Comparison of ENCODE assay signal across 8 cellular contexts in the genomic region with DNA sequence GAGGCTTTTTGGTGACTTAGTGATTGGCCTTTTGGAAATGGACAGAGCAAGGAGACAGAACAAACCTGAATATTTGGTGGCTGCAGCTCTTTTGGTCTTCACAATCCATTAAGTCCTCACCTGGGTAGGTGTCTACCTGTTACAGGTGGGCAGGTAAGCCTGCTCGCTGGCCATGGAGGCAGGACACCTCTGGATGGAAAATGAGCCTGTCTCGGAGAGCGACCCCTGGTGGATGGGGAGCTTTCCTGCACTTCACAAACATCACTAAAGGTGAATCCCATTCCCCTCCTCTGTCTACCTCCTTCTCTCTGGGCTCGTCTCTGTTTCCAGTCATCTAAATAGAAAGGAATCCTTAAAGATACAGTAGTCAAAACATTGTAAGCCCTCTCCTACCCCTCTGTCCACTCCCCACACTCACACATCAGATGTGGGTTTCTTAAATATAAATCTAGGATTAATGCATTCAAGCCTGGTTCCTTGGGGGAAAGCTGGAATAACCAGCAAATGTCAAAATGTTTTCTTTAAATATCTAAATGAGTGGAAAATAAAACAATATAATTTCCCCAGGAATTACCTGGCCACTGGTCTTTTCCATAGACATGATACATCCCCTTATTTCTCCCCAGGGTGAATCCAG.
DNase-seq lines count a peak whose midpoint lies in the region; ATAC-seq, FAIRE-seq and TF ChIP-seq lines count a peak whose summit lies in the region.

No MANE protein-coding gene starts in this region.

- H3K79me2 ChIP-seq in K562 (ENCODE audit: control insufficient read depth, insufficient read depth, low read length): no peaks in the 10 kb centered on the region

- ATAC-seq in HG03342 (IDR thresholded peaks at IDR 0.05; ENCODE audit: unreplicated experiment): peak; percentile 44
- peak; percentile 80 for ATAC-seq in K562
- peak in 1 of 2 donors; percentile 34 for ATAC-seq in naive thymus-derived CD8-positive, alpha-beta T cell

- no peaks in the 10 kb centered on the region for H4K20me1 ChIP-seq in K562 (replicated peaks; ENCODE audit: control insufficient read depth, insufficient read depth, low read length)

- H3K4me2 ChIP-seq in K562 (ENCODE audit: insufficient read depth, low read length): no peak overlapping the region

- intact Hi-C loops in K562 (cut with micrococcal nuclease) (loop anchor here (1.0 to 2.0 kb wide), 2 partner anchors 52 to 206 kb away; no protein-coding TSS in a partner anchor), lower leg skin (cut with DNase I; ENCODE audit: low total_unique reads) (no loop called here)

- peaks cover 15 to 31% (median 25%) of the 10 kb centered on the region in 4 donors for H3K4me1 Mint-ChIP-seq in naive thymus-derived CD8-positive, alpha-beta T cell
- H3K4me1 Mint-ChIP-seq in type B pancreatic cell (ENCODE audit: unreplicated experiment): no peaks in the 10 kb centered on the region

- CTCF ChIA-PET in K562 (lab: Yijun Ruan, JAX; ENCODE audit: low intra/inter-chr PET ratio): interaction anchor here (0.6 to 1.0 kb wide), 2 partner anchors 206 to 314 kb away, joined by 4 to 6 read pairs; no protein-coding TSS in a partner anchor

- BruUV-seq in K562 (replicated peaks; lab: Mats Ljungman, UMichigan): no TSS peak

- TF ChIP-seq EP300 in K562 (IDR thresholded peaks at IDR 0.05; ENCODE audit: low read length): no peak

- H3K36me3 ChIP-seq in K562 (ENCODE audit: control insufficient read depth, insufficient read depth, low read length): no peaks in the 10 kb centered on the region

- H3K4me3 ChIP-seq in K562: no peak overlapping the region
- H3K4me3 ChIP-seq in lower leg skin (ENCODE audit: low read depth, poor library complexity, severe bottlenecking): no peak overlapping the region

- no peaks in the 10 kb centered on the region; a peak in 1 of 5 replicates for H3K27me3 ChIP-seq in K562 (ENCODE audit: control insufficient read depth in 2 of 2, insufficient read depth in 2 of 2, low read length in 2 of 2)

- peak overlapping the region in 1 of 10 donors; percentile 54 for H3K27ac Mint-ChIP-seq in naive thymus-derived CD8-positive, alpha-beta T cell
- H3K27ac Mint-ChIP-seq in type B pancreatic cell: no peak overlapping the region

- POLR2A ChIA-PET in K562 (lab: Yijun Ruan, JAX): no interaction called here
- POLR2A ChIA-PET in naive thymus-derived CD8-positive, alpha-beta T cell (lab: Charles Lee): interaction anchor here (0.7 to 0.9 kb wide), 2 partner anchors 11 to 205 kb away, joined by 3 read pairs; no protein-coding TSS in a partner anchor

- no peak overlapping the region for H3K27ac ChIP-seq in K562 (ENCODE audit: extremely low read depth, low read depth, low read length)

- H3K9me1 ChIP-seq in K562 (ENCODE audit: control insufficient read depth, insufficient read depth, low read length): no peaks in the 10 kb centered on the region

- no peak overlapping the region for H2AFZ ChIP-seq in K562 (ENCODE audit: low read depth, low read length)

- in situ Hi-C loops in K562 (cut with MboI): no loop called here

- H3K9ac ChIP-seq in K562 (ENCODE audit: insufficient read depth in 1 of 2, low read depth in 2 of 2, low read length in 2 of 2): no peak overlapping the region

- H3K27me3 Mint-ChIP-seq in naive thymus-derived CD8-positive, alpha-beta T cell: peaks cover 0 to 2% (median 0%) of the 10 kb centered on the region in 5 donors
- peaks cover 32% of the 10 kb centered on the region for H3K27me3 Mint-ChIP-seq in type B pancreatic cell

- H3K36me3 Mint-ChIP-seq in naive thymus-derived CD8-positive, alpha-beta T cell: no peaks in the 10 kb centered on the region
- H3K36me3 Mint-ChIP-seq in type B pancreatic cell: no peaks in the 10 kb centered on the region

- WGBS in K562 (ENCODE audit: insufficient coverage, low coverage, missing lambda C conversion rate): 0% methylated on average over 4 of the region's 4 CpGs
- WGBS in lower leg skin, 2 donors: 7 to 9% methylated on average over 4 of the region's 4 CpGs

- TF ChIP-seq RAD21 in K562 (CRISPR knock-in tag; conservative IDR thresholded peaks at IDR 0.05 in 1 of 2, IDR thresholded peaks at IDR 0.05 in 1 of 2): peak; percentile 21 to 52; a peak in 2 of 4 replicates

- peak; percentile 64 for DNase-seq in CD1c-positive myeloid dendritic cell (ENCODE audit: extremely low spot score)
- peak; percentile 19 to 43 (median 30) for DNase-seq in T-helper 2 cell
- DNase-seq in K562 (ENCODE audit: extremely low read depth in 1 of 4, low spot score in 3 of 4): peak; percentile 57 to 75 (median 68)
- DNase-seq in naive thymus-derived CD8-positive, alpha-beta T cell: peak in 9 of 10 donors; percentile 8 to 67 (median 41)
- no peak for DNase-seq in type B pancreatic cell (ENCODE audit: extremely low spot score, unreplicated experiment)
- DNase-seq in lower leg skin (ENCODE audit: low spot score in 2 of 2): no peak
- DNase-seq in NCI-H2081 treated with DMSO at 0.1 percent for 48 hours (lab: John Stamatoyannopoulos, UW): no peak

- H3K4me3 Mint-ChIP-seq in naive thymus-derived CD8-positive, alpha-beta T cell: no peak overlapping the region
- no peak overlapping the region for H3K4me3 Mint-ChIP-seq in type B pancreatic cell

- no peaks in the 10 kb centered on the region for H3K4me1 ChIP-seq in K562 (replicated peaks in 1 of 2; ENCODE audit: control insufficient read depth in 2 of 2, insufficient read depth in 2 of 2, low read length in 2 of 2)

- peak; percentile 59 for FAIRE-seq in K562 (lab: Jason Lieb, UNC)

- TF ChIP-seq POLR2A in K562 (conservative IDR thresholded peaks at IDR 0.05): no peak
- TF ChIP-seq POLR2A in lower leg skin (IDR thresholded peaks at IDR 0.05): no peak

- H3K9me3 Mint-ChIP-seq in naive thymus-derived CD8-positive, alpha-beta T cell: no peaks in the 10 kb centered on the region
- no peaks in the 10 kb centered on the region for H3K9me3 Mint-ChIP-seq in type B pancreatic cell

- H3K9me3 ChIP-seq in K562 (replicated peaks; ENCODE audit: control insufficient read depth, insufficient read depth, low read depth, low read length): no peaks in the 10 kb centered on the region

- peak; percentile 68 to 87 (median 75) for TF ChIP-seq CTCF in K562 (IDR thresholded peaks at IDR 0.05 in 2 of 3, conservative IDR thresholded peaks at IDR 0.05 in 1 of 3; ENCODE audit: insufficient read depth in 2 of 3, low read depth in 1 of 3, low read length in 3 of 3)
- peak; percentile 77 for TF ChIP-seq CTCF in type B pancreatic cell (conservative IDR thresholded peaks at IDR 0.05)
- peak in 1 of 3 donors; percentile 35 for TF ChIP-seq CTCF in lower leg skin (IDR thresholded peaks at IDR 0.05)

TF ChIP-seq in K562, 482 proteins besides CTCF, POLR2A, EP300 and RAD21:
- TF ChIP-seq, protein P1, sequence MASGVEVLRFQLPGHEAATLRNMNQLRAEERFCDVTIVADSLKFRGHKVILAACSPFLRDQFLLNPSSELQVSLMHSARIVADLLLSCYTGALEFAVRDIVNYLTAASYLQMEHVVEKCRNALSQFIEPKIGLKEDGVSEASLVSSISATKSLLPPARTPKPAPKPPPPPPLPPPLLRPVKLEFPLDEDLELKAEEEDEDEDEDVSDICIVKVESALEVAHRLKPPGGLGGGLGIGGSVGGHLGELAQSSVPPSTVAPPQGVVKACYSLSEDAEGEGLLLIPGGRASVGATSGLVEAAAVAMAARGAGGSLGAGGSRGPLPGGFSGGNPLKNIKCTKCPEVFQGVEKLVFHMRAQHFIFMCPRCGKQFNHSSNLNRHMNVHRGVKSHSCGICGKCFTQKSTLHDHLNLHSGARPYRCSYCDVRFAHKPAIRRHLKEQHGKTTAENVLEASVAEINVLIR (CRISPR knock-in tag; IDR thresholded peaks at IDR 0.05): no peak
- TF ChIP-seq SMC3 (conservative IDR thresholded peaks at IDR 0.05; ENCODE audit: insufficient read depth, low read depth, low read length): peak; percentile 61
- no peak for TF ChIP-seq SMAD3 (CRISPR knock-in tag; conservative IDR thresholded peaks at IDR 0.05)
- TF ChIP-seq, protein P2, sequence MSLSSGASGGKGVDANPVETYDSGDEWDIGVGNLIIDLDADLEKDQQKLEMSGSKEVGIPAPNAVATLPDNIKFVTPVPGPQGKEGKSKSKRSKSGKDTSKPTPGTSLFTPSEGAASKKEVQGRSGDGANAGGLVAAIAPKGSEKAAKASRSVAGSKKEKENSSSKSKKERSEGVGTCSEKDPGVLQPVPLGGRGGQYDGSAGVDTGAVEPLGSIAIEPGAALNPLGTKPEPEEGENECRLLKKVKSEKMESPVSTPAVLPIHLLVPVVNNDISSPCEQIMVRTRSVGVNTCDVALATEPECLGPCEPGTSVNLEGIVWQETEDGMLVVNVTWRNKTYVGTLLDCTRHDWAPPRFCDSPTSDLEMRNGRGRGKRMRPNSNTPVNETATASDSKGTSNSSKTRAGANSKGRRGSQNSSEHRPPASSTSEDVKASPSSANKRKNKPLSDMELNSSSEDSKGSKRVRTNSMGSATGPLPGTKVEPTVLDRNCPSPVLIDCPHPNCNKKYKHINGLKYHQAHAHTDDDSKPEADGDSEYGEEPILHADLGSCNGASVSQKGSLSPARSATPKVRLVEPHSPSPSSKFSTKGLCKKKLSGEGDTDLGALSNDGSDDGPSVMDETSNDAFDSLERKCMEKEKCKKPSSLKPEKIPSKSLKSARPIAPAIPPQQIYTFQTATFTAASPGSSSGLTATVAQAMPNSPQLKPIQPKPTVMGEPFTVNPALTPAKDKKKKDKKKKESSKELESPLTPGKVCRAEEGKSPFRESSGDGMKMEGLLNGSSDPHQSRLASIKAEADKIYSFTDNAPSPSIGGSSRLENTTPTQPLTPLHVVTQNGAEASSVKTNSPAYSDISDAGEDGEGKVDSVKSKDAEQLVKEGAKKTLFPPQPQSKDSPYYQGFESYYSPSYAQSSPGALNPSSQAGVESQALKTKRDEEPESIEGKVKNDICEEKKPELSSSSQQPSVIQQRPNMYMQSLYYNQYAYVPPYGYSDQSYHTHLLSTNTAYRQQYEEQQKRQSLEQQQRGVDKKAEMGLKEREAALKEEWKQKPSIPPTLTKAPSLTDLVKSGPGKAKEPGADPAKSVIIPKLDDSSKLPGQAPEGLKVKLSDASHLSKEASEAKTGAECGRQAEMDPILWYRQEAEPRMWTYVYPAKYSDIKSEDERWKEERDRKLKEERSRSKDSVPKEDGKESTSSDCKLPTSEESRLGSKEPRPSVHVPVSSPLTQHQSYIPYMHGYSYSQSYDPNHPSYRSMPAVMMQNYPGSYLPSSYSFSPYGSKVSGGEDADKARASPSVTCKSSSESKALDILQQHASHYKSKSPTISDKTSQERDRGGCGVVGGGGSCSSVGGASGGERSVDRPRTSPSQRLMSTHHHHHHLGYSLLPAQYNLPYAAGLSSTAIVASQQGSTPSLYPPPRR (CRISPR knock-in tag; IDR thresholded peaks at IDR 0.05; ENCODE audit: borderline replicate concordance): no peak
- no peak for TF ChIP-seq RFX7 (CRISPR knock-in tag; IDR thresholded peaks at IDR 0.05)
- no peak for TF ChIP-seq WHSC1 (IDR thresholded peaks at IDR 0.05; ENCODE audit: low read length)
- no peak for TF ChIP-seq KLF1 (tag; IDR thresholded peaks at IDR 0.05)
- TF ChIP-seq ZEB2 (IDR thresholded peaks at IDR 0.05): peak; percentile 54; the same call in 1 of the 2 replicates
- no peak for TF ChIP-seq FIP1L1 (IDR thresholded peaks at IDR 0.05; ENCODE audit: low read depth, low read length, poor library complexity, severe bottlenecking)

Comparison
In these comparisons a context has a peak if more than half of its experiments do, and no peak if none do; other contexts are left out.
1. DNase-seq: peak in CD1c-positive myeloid dendritic cell (single experiment), T-helper 2 cell (5 of 5), K562 (4 of 4) and naive thymus-derived CD8-positive, alpha-beta T cell (9 of 10); none in type B pancreatic cell (single experiment), lower leg skin (0 of 2) and NCI-H2081 treated with DMSO at 0.1 percent for 48 hours (single experiment).